ENCODE assay signal across 8 cellular contexts in the genomic region with DNA sequence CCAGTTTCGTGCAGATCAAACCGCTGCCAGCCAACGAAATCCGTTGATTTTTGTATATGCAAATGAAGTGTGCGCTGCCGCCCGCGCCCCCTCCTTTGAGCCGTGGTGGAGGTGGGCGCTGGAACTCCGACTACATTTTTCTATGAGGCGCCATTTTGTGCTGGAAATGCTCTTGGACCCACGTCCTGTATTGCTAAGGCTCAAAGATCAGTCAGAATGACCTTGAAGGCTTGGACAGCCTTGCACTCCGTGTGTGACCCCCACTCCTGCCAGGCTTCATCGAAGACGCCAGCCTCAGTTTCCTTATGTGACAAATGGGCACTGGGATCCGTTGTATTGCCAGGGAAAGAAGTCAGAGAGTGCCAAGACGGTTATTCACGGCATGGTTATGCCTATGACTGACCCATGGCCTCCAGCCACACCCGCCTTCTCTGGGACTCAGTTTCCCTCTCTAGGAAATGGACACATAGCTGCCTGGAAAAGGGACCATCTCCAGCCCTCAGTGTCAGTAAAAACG. TPM values are rescaled to one million over a fixed set of nuclear protein-coding genes. Genes with fewer than 3 reads are reported as not detected.
DNase-seq lines count a peak whose midpoint lies in the region; TF ChIP-seq lines count a peak whose summit lies in the region.

No MANE protein-coding gene starts in this region.

- H3K27me3 ChIP-seq in SJSA1 (replicated peaks) (no peaks in the 10 kb centered on the region), esophagus muscularis mucosa (no peaks in the 10 kb centered on the region), rectal smooth muscle tissue (ENCODE audit: control insufficient read depth, insufficient read depth, low read length) (no peaks in the 10 kb centered on the region)

- H3K9me3 ChIP-seq in SJSA1 (replicated peaks), result peaks cover 6% of the 10 kb centered on the region; the same call in 1 of the 2 replicates
- H3K9me3 ChIP-seq in esophagus muscularis mucosa, result no peaks in the 10 kb centered on the region

- H3K4me3 ChIP-seq in GM12875 (ENCODE audit: low read depth, low read length), result peak overlapping the region; percentile 47
- peak overlapping the region; percentile 19 for H3K4me3 ChIP-seq in SJSA1
- peak overlapping the region; percentile 87 to 98 (median 97) for H3K4me3 ChIP-seq in esophagus muscularis mucosa
- peak overlapping the region; percentile 67 for H3K4me3 ChIP-seq in rectal smooth muscle tissue (ENCODE audit: low read length)

- no peak for TF ChIP-seq CTCF in GM12875 (IDR thresholded peaks at IDR 0.05; ENCODE audit: borderline replicate concordance, insufficient read depth, low read depth, low read length)
- no peak for TF ChIP-seq CTCF in esophagus muscularis mucosa (IDR thresholded peaks at IDR 0.05)

- WGBS in esophagus muscularis mucosa, result 53% methylated on average over 6 of the region's 21 CpGs

- DNase-seq in SJSA1 (ENCODE audit: low read depth in 1 of 2, low spot score in 2 of 2) (no peak), esophagus muscularis mucosa (ENCODE audit: extremely low spot score) (no peak), activated gamma-delta T cell (lab: John Stamatoyannopoulos, UW) (no peak), occipital lobe (lab: John Stamatoyannopoulos, UW) (no peak), COLO829 (ENCODE audit: low spot score) (no peak)
- DNase-seq in activated CD4-positive, CD25-positive, alpha-beta regulatory T cell treated with anti-CD3 and anti-CD28 coated beads, Interleukin-2, amount 50 U/mL, for 72 hours, result no peak

- H3K4me1 ChIP-seq in SJSA1 (replicated peaks), result peaks cover 34% of the 10 kb centered on the region
- H3K4me1 ChIP-seq in esophagus muscularis mucosa, result peaks cover 14 to 28% (median 25%) of the 10 kb centered on the region in 4 donors
- peaks cover 7% of the 10 kb centered on the region for H3K4me1 ChIP-seq in rectal smooth muscle tissue (ENCODE audit: control insufficient read depth, insufficient read depth, low read length)

- H3K9ac ChIP-seq in rectal smooth muscle tissue (ENCODE audit: low read length), result no peak overlapping the region

- H3K36me3 ChIP-seq in SJSA1 (peaks cover 42% of the 10 kb centered on the region), esophagus muscularis mucosa (peaks cover 6 to 30% (median 25%) of the 10 kb centered on the region in 4 donors), rectal smooth muscle tissue (ENCODE audit: control insufficient read depth, insufficient read depth, low read length) (peaks cover 4% of the 10 kb centered on the region)

- no peak for TF ChIP-seq EP300 in esophagus muscularis mucosa (IDR thresholded peaks at IDR 0.05)

- intact Hi-C loops in esophagus muscularis mucosa (cut with DNase I), result no loop called here

- H3K27ac ChIP-seq in SJSA1 (peak overlapping the region; percentile 100), esophagus muscularis mucosa (replicated peaks in 1 of 4) (peak overlapping the region; percentile 97 to 99 (median 98)), rectal smooth muscle tissue (ENCODE audit: low read depth, low read length) (peak overlapping the region; percentile 98)

- no peak for TF ChIP-seq POLR2A in esophagus muscularis mucosa (IDR thresholded peaks at IDR 0.05; ENCODE audit: low read depth)

RNA-seq across cellular contexts. Expression of a gene that starts 0.8 kb away (rescaled TPM):
- total RNA-seq in SJSA1 (2014; rRNA removed; shearing (Covaris generic)), result 509 and 518 TPM in 2 replicates
- total RNA-seq in esophagus muscularis mucosa (10 to 100 TPM in 3 of 4 donors, 1 to 10 TPM in 1; 9.1 to 37.9 (median 22.0) TPM), occipital lobe (35.9 TPM)

RNA-seq across cellular contexts. Expression of a gene that starts 22.6 kb away (rescaled TPM):
- 243 and 543 TPM in 2 replicates for total RNA-seq in SJSA1 (2014; rRNA removed; shearing (Covaris generic))
- total RNA-seq in esophagus muscularis mucosa, result 100 to 1,000 TPM; 263 to 419 (median 369) TPM
- total RNA-seq in occipital lobe, result 112 TPM

RNA-seq across cellular contexts. Expression of a gene that starts 24.3 kb away (rescaled TPM):
- not detected in 2 replicates for total RNA-seq in SJSA1 (2014; rRNA removed; shearing (Covaris generic))
- total RNA-seq in esophagus muscularis mucosa (1 to 10 TPM in 2 of 4 donors, under 1 TPM in 2; 0.83 to 7.5 (median 1.00) TPM), occipital lobe (not detected)

RNA-seq across cellular contexts. Expression of a gene that starts 31.8 kb away (rescaled TPM):
- not detected in 2 replicates for total RNA-seq in SJSA1 (2014; rRNA removed; shearing (Covaris generic))
- total RNA-seq in esophagus muscularis mucosa (not detected), occipital lobe (not detected)

RNA-seq across cellular contexts. Expression of a gene that starts 34.7 kb away (rescaled TPM):
- total RNA-seq in SJSA1 (2014; rRNA removed; shearing (Covaris generic)), result not detected in 2 replicates
- total RNA-seq in esophagus muscularis mucosa (under 1 TPM in 2 of 4 donors, not detected in 2; under 0.01 to 0.13 TPM), occipital lobe (4.2 TPM)

Comparison
In these comparisons a context has a peak if more than half of its experiments do, and no peak if none do; other contexts are left out.
1. H3K4me3 ChIP-seq: peak in every context shown above with its lines; median percentile 97 in esophagus muscularis mucosa; 67 in rectal smooth muscle tissue; 47 in GM12875; 19 in SJSA1.
2. RNA of a gene that starts 0.8 kb away (total RNA-seq): 509 to 518 TPM in SJSA1; 35.9 TPM in occipital lobe (single experiment) and 9.1 to 37.9 TPM in esophagus muscularis mucosa; every median in the first group is over 10 times any median in the second.
3. Peak in every context shown above with its lines, with median percentiles within 50 percentile points of each other: H3K27ac ChIP-seq.